Comparison of ENCODE assay signal across 8 cellular contexts in the genomic region with DNA sequence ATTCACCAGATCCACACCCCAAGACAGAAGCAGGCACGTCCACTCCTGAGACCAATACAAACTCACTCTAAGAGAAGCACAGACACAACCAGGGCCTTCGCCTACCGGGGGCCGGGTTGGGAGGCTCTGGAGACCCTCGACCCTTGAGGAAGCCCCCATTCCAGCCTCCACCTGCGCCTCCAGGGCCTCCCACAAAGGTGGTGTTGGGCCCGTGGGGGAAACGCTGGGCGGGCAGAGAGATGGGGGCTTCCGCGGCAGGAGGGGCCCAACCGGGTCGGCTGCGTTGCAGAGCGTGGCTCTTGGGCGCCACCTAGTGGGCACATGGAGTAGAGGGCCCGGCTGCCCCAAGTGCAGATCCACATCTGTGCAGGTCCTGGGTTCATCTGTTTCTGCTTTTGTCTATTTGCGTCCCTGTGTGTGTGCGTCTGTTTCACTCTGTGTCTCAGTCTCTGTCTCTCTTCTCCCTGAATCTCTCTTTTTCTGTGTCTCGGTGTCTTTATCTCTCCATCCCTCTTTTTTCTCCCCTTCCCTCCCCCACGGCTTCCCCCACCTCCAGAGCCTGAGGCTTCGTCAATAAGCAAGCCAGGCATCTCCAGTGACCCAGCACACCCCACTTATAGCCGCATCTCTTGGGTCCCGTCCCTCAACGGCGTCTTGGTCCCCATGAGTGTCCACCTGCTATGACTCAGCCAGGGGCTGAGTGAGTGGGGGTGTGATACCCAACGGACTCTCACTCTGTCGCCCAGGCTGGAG. TPM values are rescaled to one million over a fixed set of nuclear protein-coding genes. Genes with fewer than 3 reads are reported as not detected.
DNase-seq lines count a peak whose midpoint lies in the region; ATAC-seq, FAIRE-seq and TF ChIP-seq lines count a peak whose summit lies in the region.

No MANE protein-coding gene starts in this region.

- BruUV-seq in endothelial cell of umbilical vein (replicated peaks; lab: Mats Ljungman, UMichigan): no TSS peak

- no peaks in the 10 kb centered on the region for H3K9me1 ChIP-seq in endothelial cell of umbilical vein (replicated peaks; ENCODE audit: control insufficient read depth, extremely low read depth, insufficient read depth, low read length)

- no peaks in the 10 kb centered on the region for H4K20me1 ChIP-seq in endothelial cell of umbilical vein (replicated peaks; ENCODE audit: control insufficient read depth, extremely low read depth, insufficient read depth, low read length)

- POLR2A ChIA-PET in endothelial cell of umbilical vein (lab: Charles Lee): no interaction called here

- H3K4me2 ChIP-seq in endothelial cell of umbilical vein (ENCODE audit: insufficient read depth, low read length): no peak overlapping the region

- H2AFZ ChIP-seq in endothelial cell of umbilical vein (ENCODE audit: low read depth, low read length): peak overlapping the region; percentile 13

- H3K9me3 ChIP-seq in endothelial cell of umbilical vein (replicated peaks; ENCODE audit: control insufficient read depth, insufficient read depth, low read length): no peaks in the 10 kb centered on the region
- no peaks in the 10 kb centered on the region for H3K9me3 ChIP-seq in mucosa of stomach (ENCODE audit: control insufficient read depth, low read length)

- peak; percentile 78 for FAIRE-seq in endothelial cell of umbilical vein (lab: Jason Lieb, UNC)

- intact Hi-C loops in endothelial cell of umbilical vein (cut with micrococcal nuclease): loop anchor here (1.0 kb wide), 3 partner anchors 31 to 530 kb away; no protein-coding TSS in a partner anchor

- H3K4me3 ChIP-seq in endothelial cell of umbilical vein (replicated peaks in 1 of 3; ENCODE audit: insufficient read depth in 1 of 3, low read depth in 1 of 3, low read length in 3 of 3): no peak overlapping the region
- H3K4me3 ChIP-seq in mucosa of stomach (ENCODE audit: low read length): peak overlapping the region; percentile 29

- no peak overlapping the region for H3K9ac ChIP-seq in endothelial cell of umbilical vein (replicated peaks; ENCODE audit: extremely low read depth, insufficient read depth, low read length)
- H3K9ac ChIP-seq in mucosa of stomach (ENCODE audit: low read length): peak overlapping the region; percentile 3

- H3K4me1 ChIP-seq in endothelial cell of umbilical vein (ENCODE audit: control insufficient read depth, extremely low read depth, insufficient read depth, low read length) (no peaks in the 10 kb centered on the region), mucosa of stomach (ENCODE audit: control insufficient read depth, insufficient read depth, low read length) (peaks cover 7% of the 10 kb centered on the region)

- H3K36me3 ChIP-seq in endothelial cell of umbilical vein (ENCODE audit: control insufficient read depth in 2 of 2, extremely low read depth in 1 of 2, insufficient read depth in 2 of 2, low read length in 2 of 2) (no peaks in the 10 kb centered on the region), mucosa of stomach (ENCODE audit: control insufficient read depth, insufficient read depth, low read length) (no peaks in the 10 kb centered on the region)

- dilution Hi-C loops in endothelial cell of umbilical vein (cut with MboI; ENCODE audit: extremely low pct_ligation_motif_present, low sequenced_read_pairs): no loop called here

- no peak for TF ChIP-seq POLR2A in endothelial cell of umbilical vein (IDR thresholded peaks at IDR 0.05; ENCODE audit: low read depth, low read length)

- H3K27me3 ChIP-seq in endothelial cell of umbilical vein (ENCODE audit: control insufficient read depth in 2 of 2, insufficient read depth in 2 of 2, low read length in 2 of 2): no peaks in the 10 kb centered on the region
- H3K27me3 ChIP-seq in mucosa of stomach (ENCODE audit: control insufficient read depth, insufficient read depth, low read length): no peaks in the 10 kb centered on the region

- DNase-seq in AG08396 (ENCODE audit: low spot score) (peak; percentile 91), GM19240 (ENCODE audit: insufficient read length, low spot score) (peak; percentile 83), NOMO-1 treated with dmso at 0.1 percent for 144 hours (lab: John Stamatoyannopoulos, UW; ENCODE audit: unreplicated experiment) (peak; percentile 6), endothelial cell of umbilical vein (ENCODE audit: low read depth, low spot score) (peak; percentile 38)
- peak; percentile 37 to 62 (median 59) for DNase-seq in activated CD8-positive, alpha-beta memory T cell treated with anti-CD3 and anti-CD28 coated beads for 48 hours (ENCODE audit: low read depth in 2 of 3, low spot score in 2 of 3)
- peak; percentile 48 for DNase-seq in stimulated activated CD8-positive, alpha-beta memory T cell treated with anti-CD3 and anti-CD28 coated beads, Interleukin-7, amount 100 ng/mL, for 24 hours (ENCODE audit: low read depth)

- no peaks in the 10 kb centered on the region for H3K79me2 ChIP-seq in endothelial cell of umbilical vein (ENCODE audit: control insufficient read depth, insufficient read depth, low read length)

- H3K27ac ChIP-seq in endothelial cell of umbilical vein (ENCODE audit: insufficient read depth, low read depth, low read length): no peak overlapping the region

- peak; percentile 94 to 99 for TF ChIP-seq CTCF in endothelial cell of umbilical vein (IDR thresholded peaks at IDR 0.05; ENCODE audit: extremely low read depth in 1 of 2, insufficient read depth in 1 of 2, low read depth in 1 of 2, low read length in 2 of 2)

- CTCF ChIA-PET in endothelial cell of umbilical vein (lab: Charles Lee): interaction anchor here (0.9 to 3.2 kb wide), 4 partner anchors 31 to 532 kb away, joined by 3 to 21 read pairs (median 12); no protein-coding TSS in a partner anchor

- no peak for ATAC-seq in HG03520 (IDR thresholded peaks at IDR 0.05; ENCODE audit: unreplicated experiment)

TF ChIP-seq in endothelial cell of umbilical vein, 7 proteins besides CTCF, POLR2A, EP300 and RAD21:
- TF ChIP-seq MYC (IDR thresholded peaks at IDR 0.05; ENCODE audit: low read depth, low read length) (no peak), GATA2 (IDR thresholded peaks at IDR 0.05; ENCODE audit: insufficient read depth, insufficient read length, low read depth, low read length) (no peak), EZH2 (IDR thresholded peaks at IDR 0.05; ENCODE audit: borderline replicate concordance, low read depth, low read length, severe bottlenecking) (no peak), JUN (IDR thresholded peaks at IDR 0.05; ENCODE audit: borderline replicate concordance, insufficient read depth, insufficient read length, low read depth) (no peak), FOS (IDR thresholded peaks at IDR 0.05; ENCODE audit: borderline replicate concordance, insufficient read depth, low read length) (no peak), POLR2AphosphoS5 (IDR thresholded peaks at IDR 0.05; ENCODE audit: insufficient read depth, low read depth, low read length) (no peak)
- TF ChIP-seq, protein P1, sequence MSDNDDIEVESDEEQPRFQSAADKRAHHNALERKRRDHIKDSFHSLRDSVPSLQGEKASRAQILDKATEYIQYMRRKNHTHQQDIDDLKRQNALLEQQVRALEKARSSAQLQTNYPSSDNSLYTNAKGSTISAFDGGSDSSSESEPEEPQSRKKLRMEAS (IDR thresholded peaks at IDR 0.05; ENCODE audit: insufficient read depth, insufficient read length): no peak

RNA-seq across cellular contexts. Expression of a gene that starts 10.5 kb away (rescaled TPM):
- not detected in 2 replicates for total RNA-seq in endothelial cell of umbilical vein
- 0.01 TPM in 1 of 2 replicates, not detected in the other for polyA plus RNA-seq in endothelial cell of umbilical vein
- polyA plus RNA-seq in endothelial cell of umbilical vein (2011; cell fraction: cytosol; rRNA removed): 0.03 TPM in 2 replicates
- 0.07 and 0.22 TPM in 2 replicates for polyA plus RNA-seq in endothelial cell of umbilical vein (2011; cell fraction: nucleus; rRNA removed)
- 0.11 and 0.55 TPM in 2 replicates for polyA plus RNA-seq in endothelial cell of umbilical vein (2012)
- not detected in 2 replicates for polyA minus RNA-seq in endothelial cell of umbilical vein
- polyA minus RNA-seq in endothelial cell of umbilical vein (2011; cell fraction: cytosol; rRNA and poly(A)+ RNA removed): 3.8 TPM
- polyA minus RNA-seq in endothelial cell of umbilical vein (2011; cell fraction: nucleus; rRNA and poly(A)+ RNA removed): not detected in 2 replicates

RNA-seq across cellular contexts. Expression of a gene that starts 44.3 kb away (rescaled TPM):
- total RNA-seq in endothelial cell of umbilical vein: 83.7 and 85.9 TPM in 2 replicates
- 24.6 and 31.5 TPM in 2 replicates for polyA plus RNA-seq in endothelial cell of umbilical vein
- polyA plus RNA-seq in endothelial cell of umbilical vein (2011; cell fraction: cytosol; rRNA removed): 19.1 and 22.1 TPM in 2 replicates
- 136 and 142 TPM in 2 replicates for polyA plus RNA-seq in endothelial cell of umbilical vein (2011; cell fraction: nucleus; rRNA removed)
- 36.6 and 49.6 TPM in 2 replicates for polyA plus RNA-seq in endothelial cell of umbilical vein (2012)
- 39.3 and 40.2 TPM in 2 replicates for polyA minus RNA-seq in endothelial cell of umbilical vein
- polyA minus RNA-seq in endothelial cell of umbilical vein (2011; cell fraction: cytosol; rRNA and poly(A)+ RNA removed): 21.5 TPM
- polyA minus RNA-seq in endothelial cell of umbilical vein (2011; cell fraction: nucleus; rRNA and poly(A)+ RNA removed): 74.8 and 80.5 TPM in 2 replicates

RNA-seq across cellular contexts. Expression of a gene that starts 44.6 kb away (rescaled TPM):
- total RNA-seq in endothelial cell of umbilical vein: 96.8 and 109 TPM in 2 replicates
- polyA plus RNA-seq in endothelial cell of umbilical vein: 33.1 and 44.7 TPM in 2 replicates
- 31.5 and 40.6 TPM in 2 replicates for polyA plus RNA-seq in endothelial cell of umbilical vein (2011; cell fraction: cytosol; rRNA removed)
- 116 and 141 TPM in 2 replicates for polyA plus RNA-seq in endothelial cell of umbilical vein (2011; cell fraction: nucleus; rRNA removed)
- 54.6 and 55.5 TPM in 2 replicates for polyA plus RNA-seq in endothelial cell of umbilical vein (2012)
- polyA minus RNA-seq in endothelial cell of umbilical vein: 24.8 and 35.7 TPM in 2 replicates
- polyA minus RNA-seq in endothelial cell of umbilical vein (2011; cell fraction: cytosol; rRNA and poly(A)+ RNA removed): 58.3 TPM
- 53.7 and 68.8 TPM in 2 replicates for polyA minus RNA-seq in endothelial cell of umbilical vein (2011; cell fraction: nucleus; rRNA and poly(A)+ RNA removed)

Comparison
In these comparisons a context has a peak if more than half of its experiments do, and no peak if none do; other contexts are left out.
1. DNase-seq: peak in every context shown above with its lines; median percentile 91 in AG08396; 83 in GM19240; 59 in activated CD8-positive, alpha-beta memory T cell treated with anti-CD3 and anti-CD28 coated beads for 48 hours; 48 in stimulated activated CD8-positive, alpha-beta memory T cell treated with anti-CD3 and anti-CD28 coated beads, Interleukin-7, amount 100 ng/mL, for 24 hours; 38 in endothelial cell of umbilical vein; 6 in NOMO-1 treated with dmso at 0.1 percent for 144 hours.